8 cellular contexts compared by ENCODE assay signal in genomic region chr9:133347515-133347984, GRCh38. TPM values are rescaled to one million over a fixed set of nuclear protein-coding genes. Genes with fewer than 3 reads are reported as not detected.
A peak's percentile ranks its signal among the peaks of the same experiment; 100 is the strongest.
DNase-seq lines count a peak whose midpoint lies in the region; ATAC-seq and TF ChIP-seq lines count a peak whose summit lies in the region.

No MANE protein-coding gene starts in this region.

- H3F3A ChIP-seq in neural cell (ENCODE audit: insufficient read depth, low read length, poor library complexity, severe bottlenecking): no peaks in the 10 kb centered on the region

- H3K9me3 ChIP-seq in esophagus squamous epithelium (no peaks in the 10 kb centered on the region), neural cell (ENCODE audit: low read length) (no peaks in the 10 kb centered on the region)

- TF ChIP-seq POLR2A in esophagus squamous epithelium (IDR thresholded peaks at IDR 0.05): no peak

- peak overlapping the region; percentile 99 for H3K4me3 Mint-ChIP-seq in WTC11

- H3K36me3 Mint-ChIP-seq in WTC11: peaks cover 76% of the 10 kb centered on the region

- H3K4me3 ChIP-seq in HL-60 (replicated peaks; ENCODE audit: insufficient read depth, low read length) (peak overlapping the region; percentile 81), esophagus squamous epithelium (peak overlapping the region; percentile 81 to 97 (median 92)), neural cell (ENCODE audit: low read length) (peak overlapping the region; percentile 94)

- H4K20me1 ChIP-seq in neural cell (ENCODE audit: insufficient read depth): no peaks in the 10 kb centered on the region

- POLR2A ChIA-PET in WTC11 (lab: Charles Lee): interaction anchor here (0.6 to 2.0 kb wide), 7 partner anchors 8 to 132 kb away, joined by 3 to 10 read pairs (median 3); partner anchors contain the start of genes CACFD1, SLC2A6, SURF1 and SURF2

- no peak for TF ChIP-seq RAD21 in neural cell (conservative IDR thresholded peaks at IDR 0.05)

- H3K9ac ChIP-seq in neural cell (ENCODE audit: low read length): peak overlapping the region; percentile 94

- CTCF ChIA-PET in WTC11 (lab: Charles Lee): interaction anchor here (1.0 to 1.7 kb wide), 6 partner anchors 9 to 161 kb away, joined by 3 to 8 read pairs (median 3); partner anchors contain the start of genes SURF1 and SURF2

- peak overlapping the region; percentile 80 for H3K4me2 ChIP-seq in neural cell (ENCODE audit: low read length)

- H3K27ac Mint-ChIP-seq in WTC11: no peak overlapping the region

- no peak for TF ChIP-seq EP300 in neural cell (conservative IDR thresholded peaks at IDR 0.05; ENCODE audit: poor library complexity, severe bottlenecking)

- intact Hi-C loops in esophagus squamous epithelium (cut with DNase I): no loop called here

- peaks cover 16 to 60% (median 24%) of the 10 kb centered on the region in 3 donors for H3K4me1 ChIP-seq in esophagus squamous epithelium

- whole genome bisulfite sequencing in esophagus squamous epithelium, 2 donors: 0% methylated on average over 10 to 15 of the region's 41 CpGs

- peaks cover 26% of the 10 kb centered on the region for H3K4me1 Mint-ChIP-seq in WTC11

- peaks cover 51 to 75% (median 54%) of the 10 kb centered on the region in 3 donors for H3K36me3 ChIP-seq in esophagus squamous epithelium
- peaks cover 6% of the 10 kb centered on the region for H3K36me3 ChIP-seq in neural cell (ENCODE audit: insufficient read depth, low read length)

- H3K79me2 ChIP-seq in neural cell (replicated peaks; ENCODE audit: insufficient read depth, low read length): peaks cover 25% of the 10 kb centered on the region

- DNase-seq in ELF-1 (ENCODE audit: low read depth, low spot score) (peak; percentile 51), HL-60 (ENCODE audit: low read depth in 1 of 2, low spot score in 1 of 2) (no peak), WTC11 (ENCODE audit: low spot score) (peak; percentile 34), esophagus squamous epithelium (lab: John Stamatoyannopoulos, UW) (no peak), pons (ENCODE audit: low spot score) (no peak), SW480 (ENCODE audit: low spot score) (no peak)

- H3K27me3 Mint-ChIP-seq in WTC11 (ENCODE audit: low read depth): no peaks in the 10 kb centered on the region; the same call in 1 of the 2 replicates

- H3K27ac ChIP-seq in HL-60 (replicated peaks) (peak overlapping the region; percentile 96), esophagus squamous epithelium (peak overlapping the region; percentile 93 to 96 (median 95)), neural cell (ENCODE audit: low read length) (peak overlapping the region; percentile 88)

- ATAC-seq in GM21381 (IDR thresholded peaks at IDR 0.05; ENCODE audit: unreplicated experiment): peak; percentile 36
- peak; percentile 14 for ATAC-seq in WTC11

- no peaks in the 10 kb centered on the region for H3K9me2 ChIP-seq in neural cell (ENCODE audit: insufficient read depth, low read length)

- H3K9me3 Mint-ChIP-seq in WTC11: no peaks in the 10 kb centered on the region

- H2AFZ ChIP-seq in neural cell (ENCODE audit: low read depth, low read length): peak overlapping the region; percentile 21

- no peaks in the 10 kb centered on the region for H3K27me3 ChIP-seq in HL-60 (ENCODE audit: insufficient read depth, poor library complexity, severe bottlenecking)
- H3K27me3 ChIP-seq in esophagus squamous epithelium: no peaks in the 10 kb centered on the region
- H3K27me3 ChIP-seq in neural cell (ENCODE audit: insufficient read depth, low read depth, low read length): no peaks in the 10 kb centered on the region

- TF ChIP-seq CTCF in HL-60 (IDR thresholded peaks at IDR 0.05; ENCODE audit: insufficient read depth, low read length) (no peak), WTC11 (IDR thresholded peaks at IDR 0.05) (no peak), esophagus squamous epithelium (IDR thresholded peaks at IDR 0.05) (peak in 1 of 6 experiments; percentile 9), neural cell (IDR thresholded peaks at IDR 0.05; ENCODE audit: poor library complexity, severe bottlenecking) (no peak)

TF ChIP-seq in WTC11, 78 proteins besides CTCF, POLR2A, EP300 and RAD21:
- TF ChIP-seq E2F5 (CRISPR knock-in tag; IDR thresholded peaks at IDR 0.05): no peak
- TF ChIP-seq GABPB1 (CRISPR knock-in tag; IDR thresholded peaks at IDR 0.05): 0 out of 2 replicates have a peak, but pooled peaks have one; percentile 9

TF ChIP-seq in neural cell, 6 proteins besides CTCF, POLR2A, EP300 and RAD21:
- TF ChIP-seq EZH2 (IDR thresholded peaks at IDR 0.05; ENCODE audit: borderline replicate concordance, insufficient read depth, low read length, poor library complexity, severe bottlenecking) (no peak), TAF1 (IDR thresholded peaks at IDR 0.05; ENCODE audit: low read depth) (no peak), MXI1 (conservative IDR thresholded peaks at IDR 0.05; ENCODE audit: poor library complexity, severe bottlenecking) (no peak), SMC3 (conservative IDR thresholded peaks at IDR 0.05; ENCODE audit: poor library complexity) (no peak), POLR2AphosphoS5 (IDR thresholded peaks at IDR 0.05) (no peak), REST (IDR thresholded peaks at IDR 0.05; ENCODE audit: borderline replicate concordance) (no peak)

RNA-seq across cellular contexts. Expression of gene MED22, which starts 0.4 kb away (rescaled TPM):
- 51.2 to 59.5 TPM (median 55.3 TPM) in 3 replicates for total RNA-seq in WTC11 (2021)
- 10 to 100 TPM; 10.8 to 22.5 (median 15.9) TPM for total RNA-seq in esophagus squamous epithelium
- 57.5 and 62.5 TPM in 2 replicates for polyA plus RNA-seq in neural cell
- polyA minus RNA-seq in neural cell: 25.3 and 32.6 TPM in 2 replicates

RNA-seq across cellular contexts. Expression of gene RPL7A, which starts 0.5 kb away (rescaled TPM):
- total RNA-seq in WTC11 (2021) (2,747 to 3,149 TPM (median 3,142 TPM) in 3 replicates), esophagus squamous epithelium (1,000 to 10,000 TPM; 1,828 to 2,553 (median 2,363) TPM)
- polyA plus RNA-seq in neural cell: 1,931 and 1,987 TPM in 2 replicates
- 671 and 691 TPM in 2 replicates for polyA minus RNA-seq in neural cell

RNA-seq across cellular contexts. Expression of gene SURF1, which starts 8.7 kb away (rescaled TPM):
- total RNA-seq in WTC11 (2021) (33.3 to 36.4 TPM (median 35.6 TPM) in 3 replicates), esophagus squamous epithelium (10 to 100 TPM; 18.2 to 44.7 (median 32.0) TPM)
- 32.3 and 37.8 TPM in 2 replicates for polyA plus RNA-seq in neural cell
- polyA minus RNA-seq in neural cell: 26.8 and 27.2 TPM in 2 replicates

RNA-seq across cellular contexts. Expression of gene SURF2, which starts 8.8 kb away (rescaled TPM):
- total RNA-seq in WTC11 (2021) (26.3 to 33.3 TPM (median 28.8 TPM) in 3 replicates), esophagus squamous epithelium (10 to 100 TPM; 30.1 to 36.8 (median 33.6) TPM)
- polyA plus RNA-seq in neural cell: 36.4 and 40.6 TPM in 2 replicates
- 29.0 and 32.3 TPM in 2 replicates for polyA minus RNA-seq in neural cell

RNA-seq across cellular contexts. Expression of gene SURF6, which starts 11.6 kb away (rescaled TPM):
- total RNA-seq in WTC11 (2021): 48.8 to 67.2 TPM (median 54.1 TPM) in 3 replicates
- 10 to 100 TPM; 14.5 to 28.6 (median 22.0) TPM for total RNA-seq in esophagus squamous epithelium
- polyA plus RNA-seq in neural cell: 20.7 and 21.8 TPM in 2 replicates
- polyA minus RNA-seq in neural cell: 28.9 and 31.9 TPM in 2 replicates

Comparison
In these comparisons a context has a peak if more than half of its experiments do, and no peak if none do; other contexts are left out.
1. DNase-seq: peak in ELF-1 (single experiment) and WTC11 (single experiment); none in HL-60 (0 of 2), esophagus squamous epithelium (single experiment), pons (single experiment) and SW480 (single experiment).
2. Peak in every context shown above with its lines, with median percentiles within 50 percentile points of each other: H3K27ac ChIP-seq and H3K4me3 ChIP-seq.